ENCODE assay signal across 8 cellular contexts in the genomic region with DNA sequence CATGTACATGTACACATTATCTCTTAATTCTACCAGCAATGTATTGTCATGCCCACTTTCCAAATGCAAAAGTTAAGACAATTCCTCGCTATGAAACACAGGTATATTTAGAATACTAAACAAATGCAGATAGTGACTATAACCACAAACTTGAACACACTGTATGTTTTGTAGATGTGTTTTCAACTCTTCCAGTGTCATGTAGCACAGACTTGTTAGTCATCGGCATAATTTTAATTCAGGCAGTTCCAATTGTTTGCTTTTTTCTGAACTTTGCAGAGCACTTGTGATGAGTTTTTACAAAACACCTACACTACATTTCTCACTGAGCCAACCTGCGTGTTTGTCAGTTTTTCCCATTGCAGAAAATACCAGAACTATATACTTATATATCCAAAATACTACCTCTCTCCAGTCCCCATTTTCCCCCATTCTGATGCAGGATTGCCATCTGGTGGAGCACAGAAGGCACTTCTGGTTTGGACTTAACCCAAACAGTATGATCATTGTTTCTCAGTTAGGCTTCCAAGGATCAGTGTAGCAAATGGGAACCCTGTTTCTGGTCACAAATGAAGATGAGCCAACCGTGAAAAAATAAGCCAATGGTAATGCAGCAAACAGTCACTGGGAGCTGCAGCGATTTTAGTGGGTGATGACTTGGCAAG.
DNase-seq lines count a peak whose midpoint lies in the region; ATAC-seq and TF ChIP-seq lines count a peak whose summit lies in the region.

No MANE protein-coding gene starts in this region.

- H3K27me3 ChIP-seq in osteoblast (ENCODE audit: insufficient read depth, low read length), result no peaks in the 10 kb centered on the region

- no peaks in the 10 kb centered on the region for H3K79me2 ChIP-seq in osteoblast (ENCODE audit: insufficient read depth, low read length)

- H4K20me1 ChIP-seq in osteoblast (ENCODE audit: insufficient read depth, low read length), result no peaks in the 10 kb centered on the region

- DNase-seq in LNCaP clone FGC (ENCODE audit: low read depth), result no peak
- DNase-seq in SK-MEL-5 (ENCODE audit: low read depth, low spot score), result peak; percentile 87
- peak; percentile 78 for DNase-seq in fibroblast of pulmonary artery (ENCODE audit: low read depth)
- no peak for DNase-seq in osteoblast (ENCODE audit: insufficient read length, low spot score, missing footprints)

- in situ Hi-C loops in SK-MEL-5 (cut with HindIII; ENCODE audit: low pct_unique_long_range_greater_than_20kb, low sequenced_read_pairs), result no loop called here

- H3K9me3 ChIP-seq in osteoblast (ENCODE audit: low read depth, low read length), result no peaks in the 10 kb centered on the region

- H3K4me1 ChIP-seq in osteoblast (ENCODE audit: insufficient read depth, low read length), result no peaks in the 10 kb centered on the region

- H3K36me3 ChIP-seq in osteoblast (ENCODE audit: insufficient read depth, low read length), result no peaks in the 10 kb centered on the region

- TF ChIP-seq CTCF in GM12872 (IDR thresholded peaks at IDR 0.05; ENCODE audit: insufficient read depth, low read depth, low read length) (peak; percentile 53), LNCaP clone FGC (IDR thresholded peaks at IDR 0.05; ENCODE audit: control insufficient read depth, extremely low read depth, insufficient read depth) (peak; percentile 71), fibroblast of pulmonary artery (IDR thresholded peaks at IDR 0.05; ENCODE audit: low read length, missing control alignments) (peak; percentile 83), osteoblast (IDR thresholded peaks at IDR 0.05; ENCODE audit: extremely low read depth, low read depth, low read length) (peak; percentile 40)

- ATAC-seq in GM21390 (IDR thresholded peaks at IDR 0.05; ENCODE audit: unreplicated experiment) (no peak), GM21717 (IDR thresholded peaks at IDR 0.05; ENCODE audit: unreplicated experiment) (no peak), HG03135 (IDR thresholded peaks at IDR 0.05; ENCODE audit: unreplicated experiment) (no peak)

- H2AFZ ChIP-seq in osteoblast (ENCODE audit: low read length), result no peak overlapping the region

- H3K4me2 ChIP-seq in osteoblast (ENCODE audit: insufficient read depth, low read length), result no peak overlapping the region

- H3K27ac ChIP-seq in osteoblast (ENCODE audit: low read depth, low read length), result no peak overlapping the region

- H3K4me3 ChIP-seq in LNCaP clone FGC (ENCODE audit: low read depth, low read length) (no peak overlapping the region), fibroblast of pulmonary artery (replicated peaks; ENCODE audit: low read depth, low read length) (no peak overlapping the region), osteoblast (ENCODE audit: insufficient read depth, low read length) (no peak overlapping the region)

Comparison
In these comparisons a context has a peak if more than half of its experiments do, and no peak if none do; other contexts are left out.
1. DNase-seq: peak in SK-MEL-5 (single experiment) and fibroblast of pulmonary artery (single experiment); none in LNCaP clone FGC (single experiment) and osteoblast (single experiment).
2. Peak in every context shown above with its lines, with median percentiles within 50 percentile points of each other: CTCF ChIP-seq.